Comparison of ENCODE assay signal across 9 cellular contexts in the genomic region with DNA sequence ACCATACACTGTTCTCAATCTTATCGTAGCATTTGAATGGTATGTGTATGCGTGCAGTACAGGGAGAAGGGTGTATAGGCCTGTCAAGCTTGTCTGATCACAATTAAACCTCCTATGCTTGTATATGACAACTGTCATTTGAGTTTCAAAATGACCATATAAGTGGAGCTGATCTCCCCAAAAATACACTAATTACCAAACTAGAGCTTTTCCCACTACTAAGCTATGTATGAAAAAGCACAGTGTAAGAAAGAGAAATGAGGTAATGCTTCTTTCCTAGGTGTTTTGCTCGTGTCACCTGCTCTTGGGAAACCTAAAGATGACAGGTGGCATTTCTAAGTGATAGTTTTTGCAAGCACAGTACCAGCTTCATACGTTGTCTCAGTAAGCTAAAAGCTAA. TPM values are rescaled to one million over a fixed set of nuclear protein-coding genes. Genes with fewer than 3 reads are reported as not detected.
DNase-seq lines count a peak whose midpoint lies in the region; ATAC-seq and TF ChIP-seq lines count a peak whose summit lies in the region.
"Had no signal": no experiment of that assay in that cellular context is flagged by ENCODE, and none has a peak within 500 bp of the region (broad histone marks: within the 10 kb centered on the region; RNA-seq: fewer than 3 reads in every experiment).

No MANE protein-coding gene starts in this region.

- no peak overlapping the region for H3K4me3 ChIP-seq in GM06990 (replicated peaks; ENCODE audit: low read depth, low read length)

- no peaks in the 10 kb centered on the region for H3K27me3 ChIP-seq in GM06990 (replicated peaks; ENCODE audit: control insufficient read depth, insufficient read depth, low read length)

- peaks cover 0 to 1% (median 0%) of the 10 kb centered on the region in 3 donors for H3K27me3 Mint-ChIP-seq in CD14-positive monocyte (ENCODE audit: low read depth in 3 of 3)
- H3K27me3 Mint-ChIP-seq in activated T-helper 1 cell treated with anti-CD3 and anti-CD28 coated beads, Interleukin-12 subunit alpha, Interleukin-12 subunit beta, Interleukin-2, Interleukin-4 antibody, amounts not matched to agents 30 ng/mL and 10 ng/mL and 1 ng/mL, durations not matched to agents 14 hours and 24 hours and 36 hours (ENCODE audit: insufficient read depth) = no peaks in the 10 kb centered on the region
- H3K27me3 Mint-ChIP-seq in natural killer cell treated with Interleukin-12 subunit alpha and Interleukin-12 subunit beta and Interleukin-15 and Interleukin-18, amount 100 ng/mL, for 72 hours = no peaks in the 10 kb centered on the region
- no peaks in the 10 kb centered on the region; the same call in 1 of the 2 replicates for H3K27me3 Mint-ChIP-seq in WTC11 (ENCODE audit: low read depth)

- intact Hi-C loops in CD14-positive monocyte (cut with micrococcal nuclease) = loop anchor here in 1 of 2 donors (5.0 kb wide), 1 partner anchor 66 kb away; no protein-coding TSS in a partner anchor
- intact Hi-C loops in activated T-helper 1 cell treated with anti-CD3 and anti-CD28 coated beads, Interleukin-12 subunit alpha, Interleukin-12 subunit beta, Interleukin-2, Interleukin-4 antibody, amounts not matched to agents 30 ng/mL and 10 ng/mL and 1 ng/mL, durations not matched to agents 14 hours and 24 hours and 36 hours (cut with micrococcal nuclease) = loop anchor here (5.0 to 10.0 kb wide), 4 partner anchors 219 to 1988 kb away; partner anchors contain the start of genes ITPR2 and KRAS

- TF ChIP-seq CTCF in CD14-positive monocyte (IDR thresholded peaks at IDR 0.05) (no peak), GM06990 (IDR thresholded peaks at IDR 0.05; ENCODE audit: insufficient read depth, low read length, poor library complexity, severe bottlenecking) (no peak), WTC11 (IDR thresholded peaks at IDR 0.05) (no peak)

- ATAC-seq in natural killer cell treated with Interleukin-12 subunit alpha and Interleukin-12 subunit beta and Interleukin-15 and Interleukin-18, amount 100 ng/mL, for 72 hours = no peak
- no peak for ATAC-seq in WTC11

- peak overlapping the region in 5 of 7 donors; percentile 98 to 100 (median 98) for H3K27ac Mint-ChIP-seq in CD14-positive monocyte
- H3K27ac Mint-ChIP-seq in activated T-helper 1 cell treated with anti-CD3 and anti-CD28 coated beads, Interleukin-12 subunit alpha, Interleukin-12 subunit beta, Interleukin-2, Interleukin-4 antibody, amounts not matched to agents 30 ng/mL and 10 ng/mL and 1 ng/mL, durations not matched to agents 14 hours and 24 hours and 36 hours = no peak overlapping the region
- peak overlapping the region; percentile 88 to 96 for H3K27ac Mint-ChIP-seq in natural killer cell treated with Interleukin-12 subunit alpha and Interleukin-12 subunit beta and Interleukin-15 and Interleukin-18, amount 100 ng/mL, for 72 hours
- H3K27ac Mint-ChIP-seq in WTC11 = no peak overlapping the region

- peaks cover 0 to 3% (median 0%) of the 10 kb centered on the region in 7 donors for H3K9me3 Mint-ChIP-seq in CD14-positive monocyte
- peaks cover 3% of the 10 kb centered on the region for H3K9me3 Mint-ChIP-seq in activated T-helper 1 cell treated with anti-CD3 and anti-CD28 coated beads, Interleukin-12 subunit alpha, Interleukin-12 subunit beta, Interleukin-2, Interleukin-4 antibody, amounts not matched to agents 30 ng/mL and 10 ng/mL and 1 ng/mL, durations not matched to agents 14 hours and 24 hours and 36 hours
- H3K9me3 Mint-ChIP-seq in natural killer cell treated with Interleukin-12 subunit alpha and Interleukin-12 subunit beta and Interleukin-15 and Interleukin-18, amount 100 ng/mL, for 72 hours = no peaks in the 10 kb centered on the region
- peaks cover 7% of the 10 kb centered on the region for H3K9me3 Mint-ChIP-seq in WTC11

- CTCF ChIA-PET in WTC11 (lab: Charles Lee) = no interaction called here

- H3K4me1 Mint-ChIP-seq in CD14-positive monocyte (peaks cover 54% of the 10 kb centered on the region), WTC11 (peaks cover 19% of the 10 kb centered on the region)
- H3K4me1 Mint-ChIP-seq in activated T-helper 1 cell treated with anti-CD3 and anti-CD28 coated beads, Interleukin-12 subunit alpha, Interleukin-12 subunit beta, Interleukin-2, Interleukin-4 antibody, amounts not matched to agents 30 ng/mL and 10 ng/mL and 1 ng/mL, durations not matched to agents 14 hours and 24 hours and 36 hours (ENCODE audit: low read depth) = peaks cover 63% of the 10 kb centered on the region
- peaks cover 21 to 25% of the 10 kb centered on the region in 2 donors for H3K4me1 Mint-ChIP-seq in natural killer cell treated with Interleukin-12 subunit alpha and Interleukin-12 subunit beta and Interleukin-15 and Interleukin-18, amount 100 ng/mL, for 72 hours (ENCODE audit: low read depth in 2 of 2)

- no peaks in the 10 kb centered on the region for H3K36me3 ChIP-seq in GM06990 (ENCODE audit: control insufficient read depth, insufficient read depth, low read length)

- POLR2A ChIA-PET in WTC11 (lab: Charles Lee) = no interaction called here

- H3K4me3 Mint-ChIP-seq in CD14-positive monocyte (no peak overlapping the region), WTC11 (no peak overlapping the region)
- H3K4me3 Mint-ChIP-seq in activated T-helper 1 cell treated with anti-CD3 and anti-CD28 coated beads, Interleukin-12 subunit alpha, Interleukin-12 subunit beta, Interleukin-2, Interleukin-4 antibody, amounts not matched to agents 30 ng/mL and 10 ng/mL and 1 ng/mL, durations not matched to agents 14 hours and 24 hours and 36 hours = peak overlapping the region; percentile 100
- H3K4me3 Mint-ChIP-seq in natural killer cell treated with Interleukin-12 subunit alpha and Interleukin-12 subunit beta and Interleukin-15 and Interleukin-18, amount 100 ng/mL, for 72 hours = peak overlapping the region; percentile 98

- DNase-seq in CD14-positive monocyte (ENCODE audit: low spot score) (no peak), GM06990 (ENCODE audit: extremely low read depth, insufficient read length) (peak; percentile 71), WTC11 (ENCODE audit: low spot score) (no peak), NCI-H1436 (lab: John Stamatoyannopoulos, UW) (no peak), NCI-H1694 (lab: John Stamatoyannopoulos, UW) (no peak), SKM-1 (lab: John Stamatoyannopoulos, UW; ENCODE audit: unreplicated experiment) (no peak)
- DNase-seq in activated T-helper 1 cell treated with anti-CD3 and anti-CD28 coated beads, Interleukin-12 subunit alpha, Interleukin-12 subunit beta, Interleukin-2, Interleukin-4 antibody, amounts not matched to agents 30 ng/mL and 10 ng/mL and 1 ng/mL, durations not matched to agents 14 hours and 24 hours and 36 hours (ENCODE audit: low spot score) = no peak
- DNase-seq in natural killer cell treated with Interleukin-12 subunit alpha and Interleukin-12 subunit beta and Interleukin-15 and Interleukin-18, amount 100 ng/mL, for 72 hours (ENCODE audit: low spot score) = no peak
- DNase-seq: stimulated activated CD4-positive, alpha-beta T cell treated with anti-CD3 and anti-CD28 coated beads, Interleukin-2, amount 100 ng/mL, for 48 hours had no signal

- peaks cover 0 to 1% of the 10 kb centered on the region in 2 donors for H3K36me3 Mint-ChIP-seq in CD14-positive monocyte
- H3K36me3 Mint-ChIP-seq in activated T-helper 1 cell treated with anti-CD3 and anti-CD28 coated beads, Interleukin-12 subunit alpha, Interleukin-12 subunit beta, Interleukin-2, Interleukin-4 antibody, amounts not matched to agents 30 ng/mL and 10 ng/mL and 1 ng/mL, durations not matched to agents 14 hours and 24 hours and 36 hours (ENCODE audit: low read depth) = peaks cover 7% of the 10 kb centered on the region
- no peaks in the 10 kb centered on the region for H3K36me3 Mint-ChIP-seq in natural killer cell treated with Interleukin-12 subunit alpha and Interleukin-12 subunit beta and Interleukin-15 and Interleukin-18, amount 100 ng/mL, for 72 hours
- no peaks in the 10 kb centered on the region; the same call in 1 of the 2 replicates for H3K36me3 Mint-ChIP-seq in WTC11

TF ChIP-seq in WTC11, 78 proteins besides CTCF, POLR2A, EP300 and RAD21:
- TF ChIP-seq, protein P1, sequence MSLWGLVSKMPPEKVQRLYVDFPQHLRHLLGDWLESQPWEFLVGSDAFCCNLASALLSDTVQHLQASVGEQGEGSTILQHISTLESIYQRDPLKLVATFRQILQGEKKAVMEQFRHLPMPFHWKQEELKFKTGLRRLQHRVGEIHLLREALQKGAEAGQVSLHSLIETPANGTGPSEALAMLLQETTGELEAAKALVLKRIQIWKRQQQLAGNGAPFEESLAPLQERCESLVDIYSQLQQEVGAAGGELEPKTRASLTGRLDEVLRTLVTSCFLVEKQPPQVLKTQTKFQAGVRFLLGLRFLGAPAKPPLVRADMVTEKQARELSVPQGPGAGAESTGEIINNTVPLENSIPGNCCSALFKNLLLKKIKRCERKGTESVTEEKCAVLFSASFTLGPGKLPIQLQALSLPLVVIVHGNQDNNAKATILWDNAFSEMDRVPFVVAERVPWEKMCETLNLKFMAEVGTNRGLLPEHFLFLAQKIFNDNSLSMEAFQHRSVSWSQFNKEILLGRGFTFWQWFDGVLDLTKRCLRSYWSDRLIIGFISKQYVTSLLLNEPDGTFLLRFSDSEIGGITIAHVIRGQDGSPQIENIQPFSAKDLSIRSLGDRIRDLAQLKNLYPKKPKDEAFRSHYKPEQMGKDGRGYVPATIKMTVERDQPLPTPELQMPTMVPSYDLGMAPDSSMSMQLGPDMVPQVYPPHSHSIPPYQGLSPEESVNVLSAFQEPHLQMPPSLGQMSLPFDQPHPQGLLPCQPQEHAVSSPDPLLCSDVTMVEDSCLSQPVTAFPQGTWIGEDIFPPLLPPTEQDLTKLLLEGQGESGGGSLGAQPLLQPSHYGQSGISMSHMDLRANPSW (CRISPR knock-in tag; conservative IDR thresholded peaks at IDR 0.05; ENCODE audit: low read depth) = no peak
- TF ChIP-seq ZSCAN18 (CRISPR knock-in tag; IDR thresholded peaks at IDR 0.05) = no peak

RNA-seq across cellular contexts. Expression of gene STK38L, which starts 1.1 kb away (rescaled TPM):
- 10 to 100 TPM; 20.0 to 29.5 TPM for polyA plus RNA-seq in CD14-positive monocyte
- total RNA-seq in activated T-helper 1 cell treated with anti-CD3 and anti-CD28 coated beads, Interleukin-12 subunit alpha, Interleukin-12 subunit beta, Interleukin-2, Interleukin-4 antibody, amounts not matched to agents 30 ng/mL and 10 ng/mL and 1 ng/mL, durations not matched to agents 14 hours and 24 hours and 36 hours = 20.5 and 23.3 TPM in 2 replicates
- total RNA-seq in natural killer cell treated with Interleukin-12 subunit alpha and Interleukin-12 subunit beta and Interleukin-15 and Interleukin-18, amount 100 ng/mL, for 72 hours = 10 to 100 TPM; 13.7 to 14.5 TPM
- 37.6 to 47.2 TPM (median 41.7 TPM) in 3 replicates for total RNA-seq in WTC11 (2021)

Comparison
In these comparisons a context has a peak if more than half of its experiments do, and no peak if none do; other contexts are left out.
1. H3K27ac Mint-ChIP-seq: peak in CD14-positive monocyte (5 of 7) and natural killer cell treated with Interleukin-12 subunit alpha and Interleukin-12 subunit beta and Interleukin-15 and Interleukin-18, amount 100 ng/mL, for 72 hours (2 of 2); none in activated T-helper 1 cell treated with anti-CD3 and anti-CD28 coated beads, Interleukin-12 subunit alpha, Interleukin-12 subunit beta, Interleukin-2, Interleukin-4 antibody, amounts not matched to agents 30 ng/mL and 10 ng/mL and 1 ng/mL, durations not matched to agents 14 hours and 24 hours and 36 hours (single experiment) and WTC11 (single experiment).
2. H3K4me3 Mint-ChIP-seq: peak in activated T-helper 1 cell treated with anti-CD3 and anti-CD28 coated beads, Interleukin-12 subunit alpha, Interleukin-12 subunit beta, Interleukin-2, Interleukin-4 antibody, amounts not matched to agents 30 ng/mL and 10 ng/mL and 1 ng/mL, durations not matched to agents 14 hours and 24 hours and 36 hours (single experiment) and natural killer cell treated with Interleukin-12 subunit alpha and Interleukin-12 subunit beta and Interleukin-15 and Interleukin-18, amount 100 ng/mL, for 72 hours (single experiment); none in CD14-positive monocyte (0 of 2) and WTC11 (single experiment).